ENCODE assay signal across 10 cellular contexts in the genomic region with DNA sequence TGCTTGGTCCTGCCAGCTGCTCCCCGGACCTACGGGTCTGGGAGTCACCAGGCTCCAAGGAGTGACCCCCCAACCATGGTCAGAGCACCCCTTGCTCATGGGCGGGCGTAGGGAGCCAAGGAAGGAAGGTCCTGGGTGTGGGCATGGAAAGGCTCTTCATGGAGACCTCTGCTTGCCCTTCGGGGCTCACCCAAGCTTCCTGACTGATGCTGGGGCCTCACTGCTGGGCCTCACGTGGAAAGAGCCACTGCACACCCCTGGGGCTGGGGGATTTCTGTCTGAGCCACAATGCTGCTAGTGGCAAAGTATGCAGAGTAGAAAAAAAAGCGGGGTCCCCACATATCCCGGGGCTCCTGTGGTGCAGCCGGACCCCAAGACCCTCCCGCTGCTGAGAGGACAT. TPM values are rescaled to one million over a fixed set of nuclear protein-coding genes. Genes with fewer than 3 reads are reported as not detected.
"Had no signal": no experiment of that assay in that cellular context is flagged by ENCODE, and none has a peak within 500 bp of the region (broad histone marks: within the 10 kb centered on the region; RNA-seq: fewer than 3 reads in every experiment).

No MANE protein-coding gene starts in this region.

- DNase-seq: GM23248, GOT3, H7, HFFc6, IMR-90 had no signal

- ATAC-seq: HCT116 had no signal

- H3K9me3 ChIP-seq: HAP-1 had no signal

- H3K9ac ChIP-seq: GM23248 had no signal

- H2AFZ ChIP-seq: GM23248 had no signal

- H3K4me3 ChIP-seq: GM23248, HAP-1, K562 had no signal

- FAIRE-seq: HTR-8/SVneo, K562 had no signal

- H3K27ac ChIP-seq: GM23248 had no signal

- H3K36me3 ChIP-seq: HAP-1 had no signal

RNA-seq across cellular contexts. Expression of a gene that starts 4.1 kb away (rescaled TPM):
- total RNA-seq: GM23248, HFFc6, HT-29, IMR-90, K562 had no signal
- polyA plus RNA-seq: GM23248, IMR-90, K562 had no signal
